1 cellular context compared by ENCODE assay signal in genomic region chr17:48373130-48373844, GRCh38.
TF ChIP-seq lines count a peak whose summit lies in the region.

No MANE protein-coding gene starts in this region.

TF ChIP-seq in GM12878, 131 proteins besides CTCF, POLR2A, EP300 and RAD21 (continued from another document):
- TF ChIP-seq HSF1 (IDR thresholded peaks at IDR 0.05; ENCODE audit: low read depth, low read length): no peak
- TF ChIP-seq HDGF (IDR thresholded peaks at IDR 0.05): no peak
- no peak for TF ChIP-seq POLR2AphosphoS2 (IDR thresholded peaks at IDR 0.05; ENCODE audit: low read depth, low read length)
